In genomic region chr22:37601540-37602442, GRCh38 we compare ENCODE assay signal across 9 cellular contexts. TPM values are rescaled to one million over a fixed set of nuclear protein-coding genes. Genes with fewer than 3 reads are reported as not detected.
A peak's percentile ranks its signal among the peaks of the same experiment; 100 is the strongest.
DNase-seq lines count a peak whose midpoint lies in the region; ATAC-seq and TF ChIP-seq lines count a peak whose summit lies in the region.
"Had no signal": no experiment of that assay in that cellular context is flagged by ENCODE, and none has a peak within 500 bp of the region (broad histone marks: within the 10 kb centered on the region; RNA-seq: fewer than 3 reads in every experiment).

No MANE protein-coding gene starts in this region.

- peaks cover 15% of the 10 kb centered on the region for H3K4me1 Mint-ChIP-seq in nephron

- H3K27me3 ChIP-seq in ascending aorta, result no peaks in the 10 kb centered on the region

- H3K36me3 ChIP-seq in ascending aorta, result no peaks in the 10 kb centered on the region

- H3K4me3 Mint-ChIP-seq in nephron, result peak overlapping the region in 1 of 3 experiments; percentile 39

- in situ Hi-C loops in T47D (cut with HindIII; ENCODE audit: low pct_unique_long_range_greater_than_20kb, low sequenced_read_pairs), result no loop called here

- intact Hi-C loops in ascending aorta (cut with DNase I), result no loop called here

- peak overlapping the region; percentile 43 to 81 (median 66) for H3K27ac Mint-ChIP-seq in nephron

- no peaks in the 10 kb centered on the region for H3K9me3 ChIP-seq in ascending aorta

- H3K27ac ChIP-seq in ascending aorta, result no peak overlapping the region

- H3K36me3 Mint-ChIP-seq in nephron (ENCODE audit: low read depth), result no peaks in the 10 kb centered on the region

- H3K27me3 Mint-ChIP-seq in nephron (ENCODE audit: low read depth), result peaks cover 8% of the 10 kb centered on the region

- H3K4me3 ChIP-seq in GM12865 (ENCODE audit: low read depth, low read length) (no peak overlapping the region), ascending aorta (no peak overlapping the region)

- H3K4me1 ChIP-seq in ascending aorta, result peaks cover 0 to under 1% of the 10 kb centered on the region in 2 donors

- no peak for ATAC-seq in GM18498 (IDR thresholded peaks at IDR 0.05; ENCODE audit: unreplicated experiment)

- H3K9me3 Mint-ChIP-seq in nephron, result no peaks in the 10 kb centered on the region

- TF ChIP-seq CTCF in GM12865 (IDR thresholded peaks at IDR 0.05; ENCODE audit: insufficient read depth, low read depth, low read length, missing control alignments) (no peak), nephron (IDR thresholded peaks at IDR 0.05; ENCODE audit: unreplicated experiment in 3 of 3) (no peak), ascending aorta (IDR thresholded peaks at IDR 0.05) (no peak)

- peak; percentile 43 for DNase-seq in GM12865 (ENCODE audit: low read depth)
- peak; percentile 78 for DNase-seq in NCI-H2196 (lab: John Stamatoyannopoulos, UW; ENCODE audit: unreplicated experiment)
- peak; percentile 62 to 98 for DNase-seq in T47D (ENCODE audit: low read depth in 1 of 2, low spot score in 1 of 2)
- DNase-seq in HUDEP-2 (lab: John Stamatoyannopoulos, UW; ENCODE audit: unreplicated experiment in 76 of 76), result no peak
- DNase-seq in ascending aorta (ENCODE audit: low spot score in 2 of 2), result no peak
- DNase-seq in COLO668 (lab: John Stamatoyannopoulos, UW; ENCODE audit: unreplicated experiment), result no peak

RNA-seq across cellular contexts. Expression of gene GGA1, which starts 6.8 kb away (rescaled TPM):
- total RNA-seq in ascending aorta, result 53.5 TPM

RNA-seq across cellular contexts. Expression of gene LGALS2, which starts 21.9 kb away (rescaled TPM):
- total RNA-seq in ascending aorta, result not detected
- total RNA-seq: dermis microvascular lymphatic vessel endothelial cell had no signal

RNA-seq across cellular contexts. Expression of gene SH3BP1, which starts 37.7 kb away (rescaled TPM):
- 33.7 TPM for total RNA-seq in ascending aorta

RNA-seq across cellular contexts. Expression of gene CDC42EP1, which starts 41.5 kb away (rescaled TPM):
- 100 TPM for total RNA-seq in ascending aorta

RNA-seq across cellular contexts. Expression of gene PDXP, which starts 56.7 kb away (rescaled TPM):
- total RNA-seq in ascending aorta, result 10.6 TPM

Comparison
In these comparisons a context has a peak if more than half of its experiments do, and no peak if none do; other contexts are left out.
1. DNase-seq: peak in GM12865 (single experiment), NCI-H2196 (single experiment) and T47D (2 of 2); none in HUDEP-2 (0 of 76), ascending aorta (0 of 2) and COLO668 (single experiment).